Comparison of ENCODE assay signal across 15 cellular contexts in the genomic region with DNA sequence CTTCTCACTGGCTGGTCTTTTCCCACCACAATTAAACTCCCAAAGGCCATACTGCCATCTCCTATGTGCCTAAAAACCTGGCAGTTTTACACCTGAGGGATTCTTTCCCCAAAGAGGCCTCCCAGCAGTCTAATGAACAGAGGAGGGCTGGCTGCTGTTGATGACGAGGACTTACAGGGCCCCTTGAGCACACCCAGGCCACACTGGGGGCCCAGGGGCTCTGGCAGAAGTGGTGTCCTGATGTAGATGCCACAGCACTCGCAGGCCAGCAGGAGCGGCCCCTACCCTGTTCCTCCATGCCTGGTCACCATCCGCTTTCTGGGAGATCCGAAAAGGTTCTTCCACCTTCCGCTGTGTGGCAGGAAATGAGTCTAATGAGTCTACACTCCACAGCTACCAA.
"Had no signal": no experiment of that assay in that cellular context is flagged by ENCODE, and none has a peak within 500 bp of the region (broad histone marks: within the 10 kb centered on the region; RNA-seq: fewer than 3 reads in every experiment).

No MANE protein-coding gene starts in this region.

- H3K9me3 ChIP-seq: neutrophil, tibial nerve, uterus had no signal

- H3K4me1 ChIP-seq: uterus had no signal

- H3K27ac Mint-ChIP-seq: dendritic cell treated with granulocyte-macrophage colony-stimulating factor and Interleukin-4, amounts not matched to agents 40 ng/mL and 50 ng/mL, for 4 days; stimulated activated memory B cell treated with anti-CD40 and anti-IgM and Interleukin-4, amounts not matched to agents 10 μg/mL and 1 μg/mL and 100 μg/mL, for 72 hours had no signal

- H3K27me3 ChIP-seq: neutrophil, tibial nerve, uterus had no signal

- H3K27ac ChIP-seq: neutrophil, tibial nerve, uterus had no signal

- ATAC-seq: effector memory CD8-positive, alpha-beta T cell; stimulated activated memory B cell treated with anti-CD40 and anti-IgM and Interleukin-4, amounts not matched to agents 10 μg/mL and 1 μg/mL and 100 μg/mL, for 72 hours had no signal

- DNase-seq: activated CD4-positive, alpha-beta T cell treated with anti-CD3 and anti-CD28 coated beads for 1 hour; activated CD4-positive, alpha-beta T cell treated with anti-CD3 and anti-CD28 coated beads, Interleukin-2, amount 50 U/mL, for 4 hours; activated naive CD4-positive, alpha-beta T cell treated with Interleukin-2 at 50 U/mL for 16 hours; anterior cingulate cortex; cerebellar nuclear complex; effector memory CD8-positive, alpha-beta T cell; immature natural killer cell; stimulated activated CD4-positive, alpha-beta T cell treated with anti-CD3 and anti-CD28 coated beads, Interleukin-12 subunit alpha, Interleukin-12 subunit beta, amount 100 ng/mL, for 4 hours; T-helper 9 cell; uterus had no signal

- H3K36me3 ChIP-seq: uterus had no signal

- H3K4me3 ChIP-seq: lung, tibial nerve, uterus had no signal

- H3K9me3 Mint-ChIP-seq: dendritic cell treated with granulocyte-macrophage colony-stimulating factor and Interleukin-4, amounts not matched to agents 40 ng/mL and 50 ng/mL, for 4 days; effector memory CD8-positive, alpha-beta T cell; immature natural killer cell; stimulated activated memory B cell treated with anti-CD40 and anti-IgM and Interleukin-4, amounts not matched to agents 10 μg/mL and 1 μg/mL and 100 μg/mL, for 72 hours had no signal

- H3K4me1 Mint-ChIP-seq: stimulated activated memory B cell treated with anti-CD40 and anti-IgM and Interleukin-4, amounts not matched to agents 10 μg/mL and 1 μg/mL and 100 μg/mL, for 72 hours had no signal

- H3K27me3 Mint-ChIP-seq: effector memory CD8-positive, alpha-beta T cell; stimulated activated memory B cell treated with anti-CD40 and anti-IgM and Interleukin-4, amounts not matched to agents 10 μg/mL and 1 μg/mL and 100 μg/mL, for 72 hours had no signal

- H3K4me3 Mint-ChIP-seq: dendritic cell treated with granulocyte-macrophage colony-stimulating factor and Interleukin-4, amounts not matched to agents 40 ng/mL and 50 ng/mL, for 4 days; effector memory CD8-positive, alpha-beta T cell; immature natural killer cell; stimulated activated memory B cell treated with anti-CD40 and anti-IgM and Interleukin-4, amounts not matched to agents 10 μg/mL and 1 μg/mL and 100 μg/mL, for 72 hours had no signal
